ENCODE assay signal across 1 cellular context in genomic region chr3:107578523-107578922, GRCh38.
TF ChIP-seq lines count a peak whose summit lies in the region.

No MANE protein-coding gene starts in this region.

TF ChIP-seq in GM12878, 131 proteins besides CTCF, POLR2A, EP300 and RAD21:
- TF ChIP-seq ZBTB33 (IDR thresholded peaks at IDR 0.05) (no peak), E2F8 (IDR thresholded peaks at IDR 0.05; ENCODE audit: low read depth, partially characterized antibody) (no peak), ZZZ3 (IDR thresholded peaks at IDR 0.05; ENCODE audit: control insufficient read depth, insufficient read length, low read depth) (no peak), STAT3 (IDR thresholded peaks at IDR 0.05; ENCODE audit: low read depth, low read length) (no peak), RBBP5 (conservative IDR thresholded peaks at IDR 0.05) (no peak), YY1 (IDR thresholded peaks at IDR 0.05; ENCODE audit: low read depth, low read length) (no peak), FOXM1 (IDR thresholded peaks at IDR 0.05; ENCODE audit: low read depth, low read length) (no peak), EED (IDR thresholded peaks at IDR 0.05; ENCODE audit: low read depth) (no peak)
TF ChIP-seq in GM12878: peak in this region for 0.
